Comparison of ENCODE assay signal across 18 cellular contexts in the genomic region with DNA sequence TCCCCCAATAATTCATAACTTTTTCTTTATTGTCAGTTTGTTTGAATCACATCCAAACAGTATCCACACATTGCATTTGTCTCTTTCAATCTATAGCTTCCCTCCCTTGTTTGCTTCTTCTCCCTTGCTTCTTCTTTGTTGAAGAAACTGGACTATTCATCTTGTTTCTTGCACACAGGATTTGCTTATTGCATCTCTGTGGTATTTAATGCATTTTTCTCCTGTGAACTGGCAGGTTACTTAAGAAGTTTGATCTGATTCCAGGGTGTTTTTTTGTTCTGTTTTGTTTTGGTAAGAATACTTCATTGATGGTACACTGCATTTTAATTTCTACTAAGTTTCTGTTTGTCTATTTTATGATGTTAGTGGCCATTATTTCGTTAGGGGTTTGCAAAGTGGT.
DNase-seq lines count a peak whose midpoint lies in the region; ATAC-seq and TF ChIP-seq lines count a peak whose summit lies in the region.
"Had no signal": no experiment of that assay in that cellular context is flagged by ENCODE, and none has a peak within 500 bp of the region (broad histone marks: within the 10 kb centered on the region; RNA-seq: fewer than 3 reads in every experiment).

No MANE protein-coding gene starts in this region.

- no peaks in the 10 kb centered on the region for H3K79me1 ChIP-seq in H9 (ENCODE audit: insufficient read depth, low read depth, low read length, poor library complexity, severe bottlenecking)

- peak overlapping the region; percentile 61 for H3K27ac ChIP-seq in neural progenitor cell
- no peak overlapping the region for H3K27ac ChIP-seq in H9 (ENCODE audit: insufficient read length, low read depth, low read length)
- H3K27ac ChIP-seq: esophagus squamous epithelium had no signal

- H3K9me3 Mint-ChIP-seq in neural progenitor cell (no peaks in the 10 kb centered on the region), H9 (peaks cover 0 to 3% of the 10 kb centered on the region in 2 experiments; a peak in 2 of 5 replicates)

- no peak overlapping the region for H4K91ac ChIP-seq in H9 (ENCODE audit: insufficient read length, low read depth, low read length)

- H4K20me1 ChIP-seq in neural progenitor cell (ENCODE audit: low read depth) (no peaks in the 10 kb centered on the region), H9 (ENCODE audit: control insufficient read depth, insufficient read depth, insufficient read length) (no peaks in the 10 kb centered on the region)

- no peaks in the 10 kb centered on the region for H3K27me3 ChIP-seq in neural progenitor cell
- no peaks in the 10 kb centered on the region for H3K27me3 ChIP-seq in H9 (ENCODE audit: insufficient read depth, low read length)
- H3K27me3 ChIP-seq: esophagus squamous epithelium had no signal

- no peak overlapping the region for H3K56ac ChIP-seq in H9 (ENCODE audit: insufficient read length, low read depth, low read length)

- H3K4me2 ChIP-seq in neural progenitor cell = no peak overlapping the region
- no peak overlapping the region for H3K4me2 ChIP-seq in H9 (ENCODE audit: insufficient read depth, insufficient read length, low read length)

- no peak overlapping the region for H2BK20ac ChIP-seq in H9 (ENCODE audit: low read depth, low read length, poor library complexity, severe bottlenecking)

- H3K4ac ChIP-seq in H9 (ENCODE audit: low read depth, low read length) = no peak overlapping the region

- H3K36me3 Mint-ChIP-seq in neural progenitor cell = no peaks in the 10 kb centered on the region
- no peaks in the 10 kb centered on the region for H3K36me3 Mint-ChIP-seq in H9 (ENCODE audit: insufficient read depth in 1 of 3, low read depth in 3 of 3)

- WGBS in H9 (ENCODE audit: extremely low coverage, insufficient read length, low lambda C conversion rate) = no CpG with 5 or more reads among the region's 1 CpG

- H3K27me3 Mint-ChIP-seq in neural progenitor cell (ENCODE audit: insufficient read depth, low read depth) (no peaks in the 10 kb centered on the region), H9 (ENCODE audit: low read depth) (no peaks in the 10 kb centered on the region)

- H2BK120ac ChIP-seq in H9 (ENCODE audit: low read depth, low read length, poor library complexity, severe bottlenecking) = no peak overlapping the region

- H2BK12ac ChIP-seq in H9 (ENCODE audit: insufficient read length, low read depth, low read length) = no peak overlapping the region

- no peak overlapping the region for H2BK5ac ChIP-seq in H9 (ENCODE audit: insufficient read length, low read length)

- H3K23me2 ChIP-seq in H9 (ENCODE audit: insufficient read length, low read depth, low read length, poor library complexity, severe bottlenecking) = no peaks in the 10 kb centered on the region

- H2AK5ac ChIP-seq in H9 (ENCODE audit: insufficient read length, low read length) = no peak overlapping the region

- no peak overlapping the region for H3K23ac ChIP-seq in H9 (ENCODE audit: insufficient read length, low read depth, low read length)

- H3K14ac ChIP-seq in H9 (ENCODE audit: insufficient read depth, low read length) = no peak overlapping the region

- TF ChIP-seq CTCF in AG09319 (IDR thresholded peaks at IDR 0.05; ENCODE audit: low read depth, low read length) = no peak
- no peak for TF ChIP-seq CTCF in choroid plexus epithelial cell (conservative IDR thresholded peaks at IDR 0.05; ENCODE audit: low read depth, low read length)
- no peak for TF ChIP-seq CTCF in neural progenitor cell (IDR thresholded peaks at IDR 0.05)
- no peak for TF ChIP-seq CTCF in H9 (conservative IDR thresholded peaks at IDR 0.05)

- H3K9me3 ChIP-seq in neural progenitor cell (ENCODE audit: low read depth) = no peaks in the 10 kb centered on the region
- H3K9me3 ChIP-seq in H9 (ENCODE audit: control insufficient read depth, low read depth, low read length) = no peaks in the 10 kb centered on the region
- H3K9me3 ChIP-seq: esophagus squamous epithelium had no signal

- H3K4me3 ChIP-seq in choroid plexus epithelial cell (ENCODE audit: low read depth, low read length) (no peak overlapping the region), neural progenitor cell (no peak overlapping the region)
- H3K4me3 ChIP-seq: esophagus squamous epithelium had no signal

- H3K4me1 Mint-ChIP-seq in neural progenitor cell (peaks cover 5% of the 10 kb centered on the region), H9 (no peaks in the 10 kb centered on the region)

- H3K4me1 ChIP-seq in neural progenitor cell (peaks cover 16% of the 10 kb centered on the region), H9 (ENCODE audit: insufficient read depth, low read length) (no peaks in the 10 kb centered on the region)
- H3K4me1 ChIP-seq: esophagus squamous epithelium had no signal

- H3K18ac ChIP-seq in H9 (ENCODE audit: insufficient read length, low read depth, low read length) = no peak overlapping the region

- H3K79me2 ChIP-seq in neural progenitor cell (ENCODE audit: low read depth) = peaks cover 12% of the 10 kb centered on the region
- H3K79me2 ChIP-seq in H9 (ENCODE audit: insufficient read depth, low read length) = no peaks in the 10 kb centered on the region

- no peak overlapping the region for H2AFZ ChIP-seq in neural progenitor cell (replicated peaks)
- no peak overlapping the region for H2AFZ ChIP-seq in H9 (ENCODE audit: low read length)

- H3K9ac ChIP-seq in neural progenitor cell (no peak overlapping the region), H9 (ENCODE audit: extremely low read depth, insufficient read length, low read length) (no peak overlapping the region)

- peaks cover 11% of the 10 kb centered on the region for H3F3A ChIP-seq in neural progenitor cell (ENCODE audit: low read depth)

- H3K27ac Mint-ChIP-seq in neural progenitor cell (no peak overlapping the region), H9 (0 out of 7 replicates have a peak overlapping the region, but pooled peaks of 1 of the 3 experiments have one; percentile 6)

- H3K4me3 Mint-ChIP-seq in neural progenitor cell (no peak overlapping the region), H9 (no peak overlapping the region)
- H3K4me3 Mint-ChIP-seq: CD14-positive monocyte had no signal

- DNase-seq in AG09319 (ENCODE audit: extremely low read depth, low read depth) (peak; percentile 59), M059J (ENCODE audit: low read depth) (peak; percentile 78), choroid plexus epithelial cell (ENCODE audit: low read depth) (peak; percentile 87), neural progenitor cell (ENCODE audit: low spot score) (no peak), H9 (no peak), NCI-H82 treated with DMSO at 0.1 percent for 48 hours (lab: John Stamatoyannopoulos, UW; ENCODE audit: unreplicated experiment) (no peak)
- DNase-seq: activated CD4-positive, alpha-beta T cell treated with anti-CD3 and anti-CD28 coated beads for 48 hours; activated T-cell treated with anti-CD3 and anti-CD28 coated beads, Interleukin-2, amount 50 U/mL, for 1 hour; cortex of kidney; DND-41; esophagus squamous epithelium; MV-4-11; nucleus accumbens; SIG-M5; T-helper 9 cell had no signal

- H4K5ac ChIP-seq in H9 (ENCODE audit: insufficient read length, low read depth, low read length) = no peak overlapping the region

- no peak for ATAC-seq in HG03108 (IDR thresholded peaks at IDR 0.05; ENCODE audit: unreplicated experiment)
- ATAC-seq in GM21367 (IDR thresholded peaks at IDR 0.05; ENCODE audit: unreplicated experiment) = no peak

- no peak overlapping the region for H3T11ph ChIP-seq in H9 (ENCODE audit: low read length)

- H3K36me3 ChIP-seq in neural progenitor cell = no peaks in the 10 kb centered on the region
- H3K36me3 ChIP-seq: esophagus squamous epithelium had no signal

- no peak overlapping the region for H4K8ac ChIP-seq in H9 (replicated peaks; ENCODE audit: insufficient read length, low read depth, low read length)

- no peak overlapping the region for H2BK15ac ChIP-seq in H9 (ENCODE audit: low read depth, low read length)

Comparison
In these comparisons a context has a peak if more than half of its experiments do, and no peak if none do; other contexts are left out.
1. DNase-seq: peak in AG09319 (single experiment), M059J (single experiment) and choroid plexus epithelial cell (single experiment); none in neural progenitor cell (single experiment), H9 (single experiment) and NCI-H82 treated with DMSO at 0.1 percent for 48 hours (single experiment).